ENCODE assay signal across 24 cellular contexts in genomic region chr3:45083023-45083422, GRCh38. TPM values are rescaled to one million over a fixed set of nuclear protein-coding genes. Genes with fewer than 3 reads are reported as not detected.
"Had no signal": no experiment of that assay in that cellular context is flagged by ENCODE, and none has a peak within 500 bp of the region (broad histone marks: within the 10 kb centered on the region; RNA-seq: fewer than 3 reads in every experiment).

No MANE protein-coding gene starts in this region.

- H2AFZ ChIP-seq: hepatocyte had no signal

- H3K36me3 Mint-ChIP-seq: immature natural killer cell had no signal

- ATAC-seq: foreskin keratinocyte, gastroesophageal sphincter, heart left ventricle, left cardiac atrium, left lung, left ventricle myocardium superior, lower lobe of right lung had no signal

- H3K4me2 ChIP-seq: hepatocyte had no signal

- H3K79me2 ChIP-seq: hepatocyte had no signal

- H3K4me1 Mint-ChIP-seq: immature natural killer cell had no signal

- H3K36me3 ChIP-seq: esophagus muscularis mucosa, gastroesophageal sphincter, heart left ventricle, lower lobe of right lung had no signal

- H3K9me3 Mint-ChIP-seq: immature natural killer cell had no signal

- H3K4me1 ChIP-seq: esophagus muscularis mucosa, gastroesophageal sphincter, left lung, lower lobe of right lung had no signal

- H3K9me3 ChIP-seq: esophagus muscularis mucosa, gastroesophageal sphincter, heart left ventricle, left lung, lower lobe of right lung had no signal

- H3K4me3 Mint-ChIP-seq: immature natural killer cell had no signal

- H3K27ac ChIP-seq: coronary artery, dorsolateral prefrontal cortex, esophagus muscularis mucosa, foreskin keratinocyte, gastroesophageal sphincter, heart left ventricle, hepatocyte, left lung, lower lobe of right lung had no signal

- DNase-seq: dermis blood vessel endothelial cell; dorsolateral prefrontal cortex; effector CD4-positive, alpha-beta T cell; effector memory CD4-positive, alpha-beta T cell; foreskin keratinocyte; heart left ventricle; hypothalamus; immature natural killer cell; islet precursor cell; left cardiac atrium; left lung; left ventricle myocardium superior; lower lobe of right lung; mesendoderm; midbrain had no signal

- FAIRE-seq: colon, endothelial cell of umbilical vein, frontal cortex had no signal

- H3K27ac Mint-ChIP-seq: immature natural killer cell had no signal

- H3K4me3 ChIP-seq: coronary artery, dorsolateral prefrontal cortex, esophagus muscularis mucosa, gastroesophageal sphincter, heart left ventricle, hepatocyte, left lung, lower lobe of right lung had no signal

- H3K27me3 ChIP-seq: dorsolateral prefrontal cortex, esophagus muscularis mucosa, foreskin keratinocyte, gastroesophageal sphincter, heart left ventricle, hepatocyte, left lung had no signal

RNA-seq across cellular contexts. Expression of gene CLEC3B, which starts 56.9 kb away (rescaled TPM):
- total RNA-seq: endothelial cell of umbilical vein, epithelial cell of proximal tubule, foreskin keratinocyte, kidney epithelial cell had no signal
- polyA plus RNA-seq: foreskin keratinocyte had no signal
